In the genomic region with DNA sequence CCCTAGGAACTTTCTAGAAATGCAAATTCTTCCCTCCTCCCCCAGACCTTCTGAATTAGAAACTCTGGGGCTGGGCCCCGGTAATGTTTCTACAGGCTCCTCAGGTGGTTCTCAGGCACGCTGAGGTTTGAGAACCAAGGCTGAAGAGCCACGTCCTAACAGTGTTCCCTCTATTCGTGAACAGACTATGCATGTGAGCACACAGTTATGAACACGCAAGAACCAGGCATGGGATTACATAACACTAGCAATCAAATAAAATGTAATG, we compare ENCODE assay signal across 27 cellular contexts.
DNase-seq lines count a peak whose midpoint lies in the region; ATAC-seq, FAIRE-seq and TF ChIP-seq lines count a peak whose summit lies in the region.
"Had no signal": no experiment of that assay in that cellular context is flagged by ENCODE, and none has a peak within 500 bp of the region (broad histone marks: within the 10 kb centered on the region; RNA-seq: fewer than 3 reads in every experiment).

No MANE protein-coding gene starts in this region.

- H3K36me3 ChIP-seq in astrocyte (ENCODE audit: insufficient read depth, low read length) = no peaks in the 10 kb centered on the region
- H3K36me3 ChIP-seq in thoracic aorta = no peaks in the 10 kb centered on the region
- no peaks in the 10 kb centered on the region for H3K36me3 ChIP-seq in osteoblast (ENCODE audit: insufficient read depth, low read length)
- H3K36me3 ChIP-seq: BE2C, cardiac muscle cell, colonic mucosa, ovary, suprapubic skin had no signal

- H3K9me3 Mint-ChIP-seq in astrocyte (ENCODE audit: unreplicated experiment) (no peaks in the 10 kb centered on the region), mesothelial cell of epicardium (no peaks in the 10 kb centered on the region)
- no peaks in the 10 kb centered on the region for H3K9me3 Mint-ChIP-seq in activated naive CD8-positive, alpha-beta T cell treated with anti-CD3 and anti-CD28 coated beads for 36 hours
- H3K9me3 Mint-ChIP-seq in activated CD4-positive, alpha-beta memory T cell treated with anti-CD3 and anti-CD28 coated beads for 36 hours = no peaks in the 10 kb centered on the region
- H3K9me3 Mint-ChIP-seq: activated naive CD8-positive, alpha-beta T cell treated with anti-CD3 and anti-CD28 coated beads, Interleukin-2, amount 10 ng/mL, durations not matched to agents 7 days and 5 days; natural killer cell had no signal

- H3K79me2 ChIP-seq in astrocyte (ENCODE audit: insufficient read depth, low read length) (no peaks in the 10 kb centered on the region), osteoblast (ENCODE audit: insufficient read depth, low read length) (no peaks in the 10 kb centered on the region)

- no peak overlapping the region for H3K9ac ChIP-seq in astrocyte (ENCODE audit: low read length)

- DNase-seq in astrocyte (ENCODE audit: low read depth) = no peak
- no peak for DNase-seq in mesothelial cell of epicardium (ENCODE audit: low spot score in 2 of 2, unreplicated experiment in 2 of 2)
- no peak for DNase-seq in thoracic aorta (ENCODE audit: low spot score)
- no peak for DNase-seq in osteoblast (ENCODE audit: insufficient read length, low spot score, missing footprints)
- no peak for DNase-seq in HTR-8/SVneo (ENCODE audit: insufficient read length, low spot score)
- DNase-seq in activated naive CD8-positive, alpha-beta T cell treated with anti-CD3 and anti-CD28 coated beads for 36 hours = no peak
- DNase-seq in activated CD4-positive, alpha-beta memory T cell treated with anti-CD3 and anti-CD28 coated beads for 36 hours = no peak
- DNase-seq: activated CD4-positive, alpha-beta T cell treated with anti-CD3 and anti-CD28 coated beads for 48 hours; activated CD8-positive, alpha-beta memory T cell treated with anti-CD3 and anti-CD28 coated beads for 24 hours; activated naive CD8-positive, alpha-beta T cell treated with anti-CD3 and anti-CD28 coated beads, Interleukin-2, amount 10 ng/mL, durations not matched to agents 7 days and 5 days; aorta; BE2C; colonic mucosa; DMS 273 treated with DMSO at 0.1 percent for 48 hours; effector CD4-positive, alpha-beta T cell; kidney; midbrain; natural killer cell; NCI-H1694 treated with DMSO at 0.1 percent for 48 hours; NCI-H510A treated with DMSO at 0.1 percent for 48 hours; ovary; stimulated activated naive CD4-positive, alpha-beta T cell treated with Interleukin-2 at 50 U/mL for 16 hours; T1000 had no signal

- ATAC-seq in HG03025 (IDR thresholded peaks at IDR 0.05; ENCODE audit: low FRiP score, unreplicated experiment) = peak; percentile 57
- ATAC-seq in thoracic aorta (ENCODE audit: insufficient number of reproducible peaks, low FRiP score, low read depth) = no peak
- ATAC-seq: natural killer cell had no signal

- H3K27me3 Mint-ChIP-seq in astrocyte (ENCODE audit: low read depth, unreplicated experiment) (no peaks in the 10 kb centered on the region), mesothelial cell of epicardium (ENCODE audit: low read depth) (no peaks in the 10 kb centered on the region)
- no peaks in the 10 kb centered on the region for H3K27me3 Mint-ChIP-seq in activated naive CD8-positive, alpha-beta T cell treated with anti-CD3 and anti-CD28 coated beads for 36 hours
- no peaks in the 10 kb centered on the region for H3K27me3 Mint-ChIP-seq in activated CD4-positive, alpha-beta memory T cell treated with anti-CD3 and anti-CD28 coated beads for 36 hours
- H3K27me3 Mint-ChIP-seq: activated naive CD8-positive, alpha-beta T cell treated with anti-CD3 and anti-CD28 coated beads, Interleukin-2, amount 10 ng/mL, durations not matched to agents 7 days and 5 days had no signal

- H3K36me3 Mint-ChIP-seq in astrocyte (ENCODE audit: low read depth, unreplicated experiment) (peaks cover 6% of the 10 kb centered on the region), mesothelial cell of epicardium (peaks cover 6% of the 10 kb centered on the region)
- H3K36me3 Mint-ChIP-seq in activated naive CD8-positive, alpha-beta T cell treated with anti-CD3 and anti-CD28 coated beads for 36 hours = no peaks in the 10 kb centered on the region
- H3K36me3 Mint-ChIP-seq in activated CD4-positive, alpha-beta memory T cell treated with anti-CD3 and anti-CD28 coated beads for 36 hours = peaks cover 2% of the 10 kb centered on the region
- H3K36me3 Mint-ChIP-seq: natural killer cell had no signal

- H3K9me3 ChIP-seq in astrocyte (ENCODE audit: insufficient read depth, low read depth, low read length) = no peaks in the 10 kb centered on the region
- no peaks in the 10 kb centered on the region for H3K9me3 ChIP-seq in thoracic aorta
- H3K9me3 ChIP-seq in osteoblast (ENCODE audit: low read depth, low read length) = no peaks in the 10 kb centered on the region
- H3K9me3 ChIP-seq: BE2C, colonic mucosa, HAP-1, ovary, suprapubic skin had no signal

- POLR2A ChIA-PET in activated CD4-positive, alpha-beta memory T cell treated with anti-CD3 and anti-CD28 coated beads for 36 hours (lab: Charles Lee) = no interaction called here

- intact Hi-C loops in activated CD4-positive, alpha-beta memory T cell treated with anti-CD3 and anti-CD28 coated beads for 36 hours (cut with micrococcal nuclease) = no loop called here

- no peak overlapping the region for H3K4me2 ChIP-seq in astrocyte (ENCODE audit: low read length)
- no peak overlapping the region for H3K4me2 ChIP-seq in osteoblast (ENCODE audit: insufficient read depth, low read length)

- H4K20me1 ChIP-seq in astrocyte (ENCODE audit: insufficient read depth, low read length) (no peaks in the 10 kb centered on the region), osteoblast (ENCODE audit: insufficient read depth, low read length) (peaks cover 2% of the 10 kb centered on the region)

- no peak overlapping the region for H2AFZ ChIP-seq in astrocyte (ENCODE audit: low read depth, low read length)
- no peak overlapping the region for H2AFZ ChIP-seq in osteoblast (ENCODE audit: low read length)

- no peak for TF ChIP-seq CTCF in astrocyte (IDR thresholded peaks at IDR 0.05; ENCODE audit: insufficient read depth, low read depth, low read length)
- no peak for TF ChIP-seq CTCF in mesothelial cell of epicardium (IDR thresholded peaks at IDR 0.05; ENCODE audit: unreplicated experiment)
- no peak for TF ChIP-seq CTCF in thoracic aorta (IDR thresholded peaks at IDR 0.05)
- TF ChIP-seq CTCF in osteoblast (IDR thresholded peaks at IDR 0.05; ENCODE audit: extremely low read depth, low read depth, low read length) = no peak

- no peak overlapping the region for H3K4me3 Mint-ChIP-seq in astrocyte (ENCODE audit: unreplicated experiment)
- H3K4me3 Mint-ChIP-seq in mesothelial cell of epicardium = no peak overlapping the region
- no peak overlapping the region for H3K4me3 Mint-ChIP-seq in activated naive CD8-positive, alpha-beta T cell treated with anti-CD3 and anti-CD28 coated beads for 36 hours
- no peak overlapping the region for H3K4me3 Mint-ChIP-seq in activated CD4-positive, alpha-beta memory T cell treated with anti-CD3 and anti-CD28 coated beads for 36 hours
- H3K4me3 Mint-ChIP-seq: activated naive CD8-positive, alpha-beta T cell treated with anti-CD3 and anti-CD28 coated beads, Interleukin-2, amount 10 ng/mL, durations not matched to agents 7 days and 5 days; natural killer cell had no signal

- H3K4me3 ChIP-seq in astrocyte (ENCODE audit: insufficient read depth, low read depth, low read length) = no peak overlapping the region
- H3K4me3 ChIP-seq in thoracic aorta = no peak overlapping the region
- H3K4me3 ChIP-seq in osteoblast (ENCODE audit: insufficient read depth, low read length) = no peak overlapping the region
- H3K4me3 ChIP-seq: cardiac muscle cell, colonic mucosa, HAP-1, ovary, suprapubic skin had no signal

- no peaks in the 10 kb centered on the region for H3K4me1 ChIP-seq in astrocyte (ENCODE audit: insufficient read depth, low read length)
- peaks cover 53 to 92% of the 10 kb centered on the region in 2 donors for H3K4me1 ChIP-seq in thoracic aorta (ENCODE audit: control insufficient read depth in 1 of 2, low read depth in 2 of 2)
- H3K4me1 ChIP-seq in osteoblast (ENCODE audit: insufficient read depth, low read length) = no peaks in the 10 kb centered on the region
- H3K4me1 ChIP-seq: BE2C had no signal

- H3K4me1 Mint-ChIP-seq in astrocyte (ENCODE audit: low read depth, unreplicated experiment) (peaks cover 14% of the 10 kb centered on the region), mesothelial cell of epicardium (peaks cover 23% of the 10 kb centered on the region)
- no peaks in the 10 kb centered on the region for H3K4me1 Mint-ChIP-seq in activated naive CD8-positive, alpha-beta T cell treated with anti-CD3 and anti-CD28 coated beads for 36 hours
- H3K4me1 Mint-ChIP-seq in activated CD4-positive, alpha-beta memory T cell treated with anti-CD3 and anti-CD28 coated beads for 36 hours (ENCODE audit: low read depth) = no peaks in the 10 kb centered on the region

- CTCF ChIA-PET in activated CD4-positive, alpha-beta memory T cell treated with anti-CD3 and anti-CD28 coated beads for 36 hours (lab: Charles Lee) = no interaction called here

- FAIRE-seq in astrocyte (lab: Jason Lieb, UNC) = no peak
- no peak for FAIRE-seq in HTR-8/SVneo (lab: Jason Lieb, UNC)
- FAIRE-seq: kidney had no signal

- no peak overlapping the region for H3K27ac ChIP-seq in astrocyte (ENCODE audit: low read depth, low read length)
- H3K27ac ChIP-seq in thoracic aorta = peak overlapping the region; percentile 88 to 89
- no peak overlapping the region for H3K27ac ChIP-seq in osteoblast (ENCODE audit: low read depth, low read length)
- H3K27ac ChIP-seq: cardiac muscle cell, colonic mucosa, ovary had no signal

- no peaks in the 10 kb centered on the region for H3K27me3 ChIP-seq in astrocyte (ENCODE audit: insufficient read depth, low read length)
- H3K27me3 ChIP-seq in thoracic aorta (replicated peaks; ENCODE audit: insufficient read depth) = no peaks in the 10 kb centered on the region
- no peaks in the 10 kb centered on the region for H3K27me3 ChIP-seq in osteoblast (ENCODE audit: insufficient read depth, low read length)
- H3K27me3 ChIP-seq: BE2C, cardiac muscle cell, colonic mucosa, ovary, suprapubic skin had no signal

- H3K27ac Mint-ChIP-seq in astrocyte (ENCODE audit: unreplicated experiment) (peak overlapping the region; percentile 38), mesothelial cell of epicardium (peak overlapping the region; percentile 19)
- H3K27ac Mint-ChIP-seq in activated naive CD8-positive, alpha-beta T cell treated with anti-CD3 and anti-CD28 coated beads for 36 hours = no peak overlapping the region
- H3K27ac Mint-ChIP-seq in activated CD4-positive, alpha-beta memory T cell treated with anti-CD3 and anti-CD28 coated beads for 36 hours = no peak overlapping the region
- H3K27ac Mint-ChIP-seq: activated naive CD8-positive, alpha-beta T cell treated with anti-CD3 and anti-CD28 coated beads, Interleukin-2, amount 10 ng/mL, durations not matched to agents 7 days and 5 days; natural killer cell had no signal

Comparison
In these comparisons a context has a peak if more than half of its experiments do, and no peak if none do; other contexts are left out.
1. H3K27ac ChIP-seq: peak in thoracic aorta (2 of 2); none in astrocyte (single experiment) and osteoblast (single experiment).
2. H3K27ac Mint-ChIP-seq: peak in astrocyte (single experiment) and mesothelial cell of epicardium (single experiment); none in activated naive CD8-positive, alpha-beta T cell treated with anti-CD3 and anti-CD28 coated beads for 36 hours (single experiment) and activated CD4-positive, alpha-beta memory T cell treated with anti-CD3 and anti-CD28 coated beads for 36 hours (single experiment).